Comparison of ENCODE assay signal across 15 cellular contexts in the genomic region with DNA sequence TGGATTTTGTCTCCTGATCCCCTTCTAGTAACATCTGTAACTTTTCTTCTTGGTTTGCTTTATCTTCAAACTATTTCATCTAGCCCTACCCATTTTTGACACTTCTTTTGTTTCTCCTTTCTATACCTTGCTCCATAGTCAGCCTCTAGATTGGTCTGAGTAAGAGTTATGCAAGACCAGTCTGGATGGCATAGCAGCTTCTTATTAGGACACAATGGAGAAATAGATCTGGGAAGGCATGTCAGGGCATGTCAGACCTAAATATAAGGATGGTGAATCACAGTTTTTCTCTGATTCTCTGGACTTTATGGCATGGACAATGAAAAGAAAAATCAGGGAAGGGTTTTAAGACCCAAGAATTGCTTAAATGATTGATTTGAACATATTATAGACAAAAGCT.
DNase-seq lines count a peak whose midpoint lies in the region; ATAC-seq, FAIRE-seq and TF ChIP-seq lines count a peak whose summit lies in the region.
"Had no signal": no experiment of that assay in that cellular context is flagged by ENCODE, and none has a peak within 500 bp of the region (broad histone marks: within the 10 kb centered on the region; RNA-seq: fewer than 3 reads in every experiment).

No MANE protein-coding gene starts in this region.

- H3K4me3 Mint-ChIP-seq in astrocyte (ENCODE audit: unreplicated experiment) = no peak overlapping the region
- H3K4me3 Mint-ChIP-seq: activated T-helper 17 cell treated with anti-CD3 and anti-CD28 coated beads, Interleukin-2, amount 50 U/mL, for 72 hours; nephron progenitor cell had no signal

- DNase-seq in AG09319 (ENCODE audit: extremely low read depth, low read depth) (peak; percentile 53), LoVo (ENCODE audit: low spot score) (peak; percentile 66), astrocyte (ENCODE audit: low read depth) (peak; percentile 70), kidney glomerular epithelial cell (lab: John Stamatoyannopoulos, UW) (peak; percentile 8)
- DNase-seq in stimulated activated naive CD4-positive, alpha-beta T cell treated with Interleukin-2 at 50 U/mL for 16 hours (lab: John Stamatoyannopoulos, UW) = no peak
- no peak for DNase-seq in activated naive CD4-positive, alpha-beta T cell treated with anti-CD3 and anti-CD28 coated beads, Interleukin-2, amount 50 U/mL, for 72 hours (ENCODE audit: low spot score in 2 of 2)
- DNase-seq: Calu3, NCI-H1048, nephron progenitor cell, stomach had no signal

- no peaks in the 10 kb centered on the region for H3K36me3 ChIP-seq in astrocyte (ENCODE audit: insufficient read depth, low read length)
- H3K36me3 ChIP-seq: stomach had no signal

- no peaks in the 10 kb centered on the region for H3K27me3 ChIP-seq in astrocyte (ENCODE audit: insufficient read depth, low read length)
- H3K27me3 ChIP-seq: stomach had no signal

- peaks cover 14% of the 10 kb centered on the region for H3K4me1 Mint-ChIP-seq in astrocyte (ENCODE audit: low read depth, unreplicated experiment)
- H3K4me1 Mint-ChIP-seq: activated T-helper 17 cell treated with anti-CD3 and anti-CD28 coated beads, Interleukin-2, amount 50 U/mL, for 72 hours; nephron progenitor cell had no signal

- no peaks in the 10 kb centered on the region for H3K9me3 ChIP-seq in astrocyte (ENCODE audit: insufficient read depth, low read depth, low read length)
- H3K9me3 ChIP-seq: stomach had no signal

- no peaks in the 10 kb centered on the region for H3K9me3 Mint-ChIP-seq in astrocyte (ENCODE audit: unreplicated experiment)
- H3K9me3 Mint-ChIP-seq in activated naive CD4-positive, alpha-beta T cell treated with anti-CD3 and anti-CD28 coated beads, Interleukin-2, amount 50 U/mL, for 72 hours = no peaks in the 10 kb centered on the region
- H3K9me3 Mint-ChIP-seq: activated T-helper 17 cell treated with anti-CD3 and anti-CD28 coated beads, Interleukin-2, amount 50 U/mL, for 72 hours; nephron progenitor cell had no signal

- H3K4me3 ChIP-seq in astrocyte (ENCODE audit: insufficient read depth, low read depth, low read length) = no peak overlapping the region
- H3K4me3 ChIP-seq: coronary artery, stomach had no signal

- no peak for ATAC-seq in GM19324 (IDR thresholded peaks at IDR 0.05; ENCODE audit: low FRiP score, unreplicated experiment)
- ATAC-seq in GM21447 (IDR thresholded peaks at IDR 0.05; ENCODE audit: unreplicated experiment) = no peak
- no peak for ATAC-seq in activated naive CD4-positive, alpha-beta T cell treated with anti-CD3 and anti-CD28 coated beads, Interleukin-2, amount 50 U/mL, for 72 hours
- ATAC-seq: activated T-helper 17 cell treated with anti-CD3 and anti-CD28 coated beads, Interleukin-2, amount 50 U/mL, for 72 hours had no signal

- H3K4me2 ChIP-seq in astrocyte (ENCODE audit: low read length) = no peak overlapping the region

- H2AFZ ChIP-seq in astrocyte (ENCODE audit: low read depth, low read length) = peak overlapping the region; percentile 49

- TF ChIP-seq CTCF in AG09319 (IDR thresholded peaks at IDR 0.05; ENCODE audit: low read depth, low read length) (no peak), astrocyte (IDR thresholded peaks at IDR 0.05; ENCODE audit: insufficient read depth, low read depth, low read length) (no peak)

- H3K27ac ChIP-seq in astrocyte (ENCODE audit: low read depth, low read length) = peak overlapping the region; percentile 13
- H3K27ac ChIP-seq: coronary artery, stomach, VCaP had no signal

- H3K27ac Mint-ChIP-seq in astrocyte (ENCODE audit: unreplicated experiment) = peak overlapping the region; percentile 79
- peak overlapping the region in 1 of 2 donors; percentile 72 for H3K27ac Mint-ChIP-seq in activated naive CD4-positive, alpha-beta T cell treated with anti-CD3 and anti-CD28 coated beads, Interleukin-2, amount 50 U/mL, for 72 hours
- H3K27ac Mint-ChIP-seq: activated T-helper 17 cell treated with anti-CD3 and anti-CD28 coated beads, Interleukin-2, amount 50 U/mL, for 72 hours; nephron progenitor cell had no signal

- no peaks in the 10 kb centered on the region for H4K20me1 ChIP-seq in astrocyte (ENCODE audit: insufficient read depth, low read length)

- H3K9ac ChIP-seq in astrocyte (ENCODE audit: low read length) = no peak overlapping the region

- no peaks in the 10 kb centered on the region for H3K27me3 Mint-ChIP-seq in astrocyte (ENCODE audit: low read depth, unreplicated experiment)
- H3K27me3 Mint-ChIP-seq: activated T-helper 17 cell treated with anti-CD3 and anti-CD28 coated beads, Interleukin-2, amount 50 U/mL, for 72 hours had no signal

- FAIRE-seq in astrocyte (lab: Jason Lieb, UNC) = no peak

- H3K79me2 ChIP-seq in astrocyte (ENCODE audit: insufficient read depth, low read length) = no peaks in the 10 kb centered on the region

- H3K4me1 ChIP-seq in astrocyte (ENCODE audit: insufficient read depth, low read length) = no peaks in the 10 kb centered on the region
- H3K4me1 ChIP-seq: stomach had no signal

- no peaks in the 10 kb centered on the region for H3K36me3 Mint-ChIP-seq in astrocyte (ENCODE audit: low read depth, unreplicated experiment)
- H3K36me3 Mint-ChIP-seq in activated naive CD4-positive, alpha-beta T cell treated with anti-CD3 and anti-CD28 coated beads, Interleukin-2, amount 50 U/mL, for 72 hours = no peaks in the 10 kb centered on the region

Comparison
In these comparisons a context has a peak if more than half of its experiments do, and no peak if none do; other contexts are left out.
1. DNase-seq: peak in AG09319 (single experiment), LoVo (single experiment), astrocyte (single experiment) and kidney glomerular epithelial cell (single experiment); none in stimulated activated naive CD4-positive, alpha-beta T cell treated with Interleukin-2 at 50 U/mL for 16 hours (single experiment) and activated naive CD4-positive, alpha-beta T cell treated with anti-CD3 and anti-CD28 coated beads, Interleukin-2, amount 50 U/mL, for 72 hours (0 of 2).